In the genomic region with DNA sequence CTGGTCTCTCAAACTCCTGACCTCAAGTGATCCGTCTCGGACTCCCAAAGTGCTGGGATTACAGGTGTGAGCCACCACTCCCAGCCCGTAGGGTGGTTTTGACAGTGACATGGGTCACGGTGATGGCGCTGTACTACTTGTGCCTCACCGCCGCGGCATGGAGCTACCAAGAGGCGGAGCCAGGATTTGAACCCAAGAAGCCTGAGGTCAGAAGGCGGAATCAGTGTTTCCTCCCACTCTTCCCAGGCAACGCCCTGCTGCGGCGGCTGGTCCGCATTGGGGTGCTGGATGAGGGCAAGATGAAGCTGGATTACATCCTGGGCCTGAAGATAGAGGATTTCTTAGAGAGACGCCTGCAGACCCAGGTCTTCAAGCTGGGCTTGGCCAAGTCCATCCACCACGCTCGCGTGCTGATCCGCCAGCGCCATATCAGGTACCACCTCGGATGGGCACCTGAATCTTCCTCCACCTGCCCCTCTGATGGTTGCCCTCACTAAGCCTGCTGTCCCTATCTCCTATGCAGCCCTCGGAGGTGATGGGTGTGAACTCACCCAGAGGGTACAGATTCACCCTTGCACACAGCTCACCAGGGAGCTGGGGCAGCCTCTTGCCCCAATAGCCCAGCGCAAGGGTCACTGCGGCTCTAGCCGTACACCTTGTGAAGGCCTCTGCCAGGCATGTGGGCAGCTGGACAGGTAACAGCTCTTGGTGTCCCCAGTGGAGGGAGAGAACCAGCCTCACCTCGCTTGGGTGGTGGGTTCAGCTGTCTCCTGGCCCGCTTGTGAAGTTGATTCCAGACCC, we compare ENCODE assay signal across 14 cellular contexts. TPM values are rescaled to one million over a fixed set of nuclear protein-coding genes. Genes with fewer than 3 reads are reported as not detected.
DNase-seq lines count a peak whose midpoint lies in the region; ATAC-seq and TF ChIP-seq lines count a peak whose summit lies in the region.
"Had no signal": no experiment of that assay in that cellular context is flagged by ENCODE, and none has a peak within 500 bp of the region (broad histone marks: within the 10 kb centered on the region; RNA-seq: fewer than 3 reads in every experiment).

No MANE protein-coding gene starts in this region.

- TF ChIP-seq POLR2A in right lobe of liver (IDR thresholded peaks at IDR 0.05) = no peak
- TF ChIP-seq POLR2A in stomach (IDR thresholded peaks at IDR 0.05) = no peak

- DNase-seq in activated naive CD4-positive, alpha-beta T cell treated with anti-CD3 and anti-CD28 coated beads for 36 hours = no peak
- DNase-seq in activated naive CD4-positive, alpha-beta T cell treated with anti-CD3 and anti-CD28 coated beads, Interleukin-2, amount 50 U/mL, for 16 hours = no peak
- DNase-seq in activated T-cell treated with anti-CD3 and anti-CD28 coated beads, Interleukin-2, amount 50 U/mL, for 72 hours = no peak
- DNase-seq in right lobe of liver = peak in 1 of 3 donors; percentile 40
- DNase-seq in stomach = no peak
- DNase-seq in NCI-H1105 (lab: John Stamatoyannopoulos, UW) = no peak
- no peak for DNase-seq in head of caudate nucleus
- no peak for DNase-seq in ecto neural progenitor cell (ENCODE audit: low spot score)
- DNase-seq: activated gamma-delta T cell; effector CD8-positive, alpha-beta T cell; NCI-H1930; stimulated activated CD4-positive, alpha-beta T cell treated with anti-CD3 and anti-CD28 coated beads, Interleukin-4, amount 100 ng/mL, for 4 hours had no signal

- WGBS in right lobe of liver (ENCODE audit: insufficient coverage, low coverage, low lambda C conversion rate, missing lambda C conversion rate) = 80% methylated on average over 1 of the region's 27 CpGs
- 83 to 89% (median 85%) methylated on average over 20 to 27 of the region's 27 CpGs for WGBS in stomach, 5 donors

- peaks cover 92% of the 10 kb centered on the region for H3K4me1 Mint-ChIP-seq in activated naive CD4-positive, alpha-beta T cell treated with anti-CD3 and anti-CD28 coated beads for 36 hours (ENCODE audit: low read depth)
- peaks cover 98% of the 10 kb centered on the region for H3K4me1 Mint-ChIP-seq in activated T-cell treated with anti-CD3 and anti-CD28 coated beads, Interleukin-2, amount 50 U/mL, for 72 hours (ENCODE audit: low read depth)

- H3K27ac Mint-ChIP-seq in activated naive CD4-positive, alpha-beta T cell treated with anti-CD3 and anti-CD28 coated beads for 36 hours = peak overlapping the region; percentile 85
- H3K27ac Mint-ChIP-seq in activated T-cell treated with anti-CD3 and anti-CD28 coated beads, Interleukin-2, amount 50 U/mL, for 72 hours = no peak overlapping the region

- H3K4me3 ChIP-seq in right lobe of liver (peak overlapping the region in 1 of 3 donors; percentile 18), stomach (peak overlapping the region in 2 of 4 donors; percentile 81 to 89)

- peaks cover 17 to 67% (median 36%) of the 10 kb centered on the region in 4 donors for H3K36me3 ChIP-seq in right lobe of liver
- peaks cover 59 to 76% (median 71%) of the 10 kb centered on the region in 4 donors for H3K36me3 ChIP-seq in stomach

- no peak for ATAC-seq in activated T-cell treated with anti-CD3 and anti-CD28 coated beads, Interleukin-2, amount 50 U/mL, for 72 hours (replicated peaks in 1 of 2)
- no peak for ATAC-seq in right lobe of liver
- ATAC-seq: pancreas, WTC11 had no signal

- no peak for TF ChIP-seq EP300 in stomach (IDR thresholded peaks at IDR 0.05)

- H3K4me1 ChIP-seq in right lobe of liver (peaks cover 0 to 95% (median 53%) of the 10 kb centered on the region in 4 donors), stomach (peaks cover 87 to 100% (median 100%) of the 10 kb centered on the region in 4 donors)

- H3K27ac ChIP-seq in right lobe of liver (peak overlapping the region in 2 of 3 donors; percentile 78 to 86), stomach (peak overlapping the region in 4 of 5 donors; percentile 52 to 94 (median 85))

- intact Hi-C loops in activated naive CD4-positive, alpha-beta T cell treated with anti-CD3 and anti-CD28 coated beads for 36 hours (cut with micrococcal nuclease) = loop anchor here (5.0 kb wide), 1 partner anchor 339 kb away; a partner anchor contains a TSS
- intact Hi-C loops in right lobe of liver (cut with DNase I) = no loop called here
- intact Hi-C loops in stomach (cut with DNase I; ENCODE audit: low total_unique reads) = no loop called here
- intact Hi-C loops in head of caudate nucleus (cut with DNase I) = no loop called here

- H3K9me3 Mint-ChIP-seq in activated naive CD4-positive, alpha-beta T cell treated with anti-CD3 and anti-CD28 coated beads for 36 hours = no peaks in the 10 kb centered on the region
- no peaks in the 10 kb centered on the region for H3K9me3 Mint-ChIP-seq in activated T-cell treated with anti-CD3 and anti-CD28 coated beads, Interleukin-2, amount 50 U/mL, for 72 hours
- H3K9me3 Mint-ChIP-seq: WTC11 had no signal

- no peaks in the 10 kb centered on the region for H3K27me3 Mint-ChIP-seq in activated naive CD4-positive, alpha-beta T cell treated with anti-CD3 and anti-CD28 coated beads for 36 hours (ENCODE audit: low read depth)
- no peaks in the 10 kb centered on the region for H3K27me3 Mint-ChIP-seq in activated T-cell treated with anti-CD3 and anti-CD28 coated beads, Interleukin-2, amount 50 U/mL, for 72 hours (ENCODE audit: low read depth)

- peak overlapping the region; percentile 29 for H3K4me3 Mint-ChIP-seq in activated naive CD4-positive, alpha-beta T cell treated with anti-CD3 and anti-CD28 coated beads for 36 hours
- peak overlapping the region; percentile 71 to 94 for H3K4me3 Mint-ChIP-seq in activated T-cell treated with anti-CD3 and anti-CD28 coated beads, Interleukin-2, amount 50 U/mL, for 72 hours

- no peak for TF ChIP-seq CTCF in right lobe of liver (IDR thresholded peaks at IDR 0.05)
- no peak for TF ChIP-seq CTCF in stomach (IDR thresholded peaks at IDR 0.05)

- CTCF ChIA-PET in activated naive CD4-positive, alpha-beta T cell treated with anti-CD3 and anti-CD28 coated beads for 36 hours (lab: Charles Lee) = interaction anchor here (1.6 to 1.7 kb wide), 2 partner anchors 39 to 60 kb away, joined by 5 to 7 read pairs; no protein-coding TSS in a partner anchor

- H3K27me3 ChIP-seq in right lobe of liver = no peaks in the 10 kb centered on the region
- no peaks in the 10 kb centered on the region for H3K27me3 ChIP-seq in stomach
- H3K27me3 ChIP-seq: pancreas had no signal

- peaks cover 88% of the 10 kb centered on the region for H3K36me3 Mint-ChIP-seq in activated naive CD4-positive, alpha-beta T cell treated with anti-CD3 and anti-CD28 coated beads for 36 hours (ENCODE audit: low read depth)
- H3K36me3 Mint-ChIP-seq in activated T-cell treated with anti-CD3 and anti-CD28 coated beads, Interleukin-2, amount 50 U/mL, for 72 hours (ENCODE audit: insufficient read depth in 2 of 2) = peaks cover 29 to 63% of the 10 kb centered on the region in 2 donors

- H3K9me3 ChIP-seq in right lobe of liver = no peaks in the 10 kb centered on the region
- H3K9me3 ChIP-seq in stomach = no peaks in the 10 kb centered on the region
- H3K9me3 ChIP-seq: pancreas had no signal

RNA-seq across cellular contexts. Expression of a gene that starts 5.6 kb away (rescaled TPM):
- 1,000 to 10,000 TPM; 1,883 to 1,912 TPM for total RNA-seq in activated naive CD4-positive, alpha-beta T cell treated with anti-CD3 and anti-CD28 coated beads for 36 hours
- 1,000 to 10,000 TPM; 1,618 to 1,817 TPM for total RNA-seq in activated T-cell treated with anti-CD3 and anti-CD28 coated beads, Interleukin-2, amount 50 U/mL, for 72 hours
- total RNA-seq in right lobe of liver (100 to 1,000 TPM; 399 to 706 (median 486) TPM), stomach (1,000 to 10,000 TPM in 4 of 5 donors, 100 to 1,000 TPM in 1; 634 to 2,012 (median 1,471) TPM)
- 1,000 to 10,000 TPM; 4,159 to 5,346 (median 4,356) TPM for polyA plus RNA-seq in stomach

RNA-seq across cellular contexts. Expression of a gene that starts 15.1 kb away (rescaled TPM):
- total RNA-seq in activated naive CD4-positive, alpha-beta T cell treated with anti-CD3 and anti-CD28 coated beads for 36 hours = 1 to 10 TPM; 8.0 to 8.5 TPM
- total RNA-seq in activated T-cell treated with anti-CD3 and anti-CD28 coated beads, Interleukin-2, amount 50 U/mL, for 72 hours = 10 to 100 TPM; 11.0 to 17.5 TPM
- 10 to 100 TPM; 11.8 to 31.9 (median 17.9) TPM for total RNA-seq in right lobe of liver
- total RNA-seq in stomach = 100 to 1,000 TPM in 1 of 5 donors, 10 to 100 TPM in 4; 25.5 to 147 (median 34.5) TPM
- polyA plus RNA-seq in stomach = 10 to 100 TPM; 35.3 to 54.1 (median 45.1) TPM

RNA-seq across cellular contexts. Expression of a gene that starts 16.6 kb away (rescaled TPM):
- total RNA-seq in activated naive CD4-positive, alpha-beta T cell treated with anti-CD3 and anti-CD28 coated beads for 36 hours = not detected
- total RNA-seq in activated T-cell treated with anti-CD3 and anti-CD28 coated beads, Interleukin-2, amount 50 U/mL, for 72 hours = 1 to 10 TPM in 1 of 2 donors, under 1 TPM in 1; 0.31 to 1.2 TPM
- total RNA-seq in right lobe of liver (1 to 10 TPM; 1.3 to 8.7 (median 6.2) TPM), stomach (10 to 100 TPM in 1 of 5 donors, 1 to 10 TPM in 2, under 1 TPM in 1, not detected in 1; 0.89 to 74.7 (median 2.4) TPM)
- 1 to 10 TPM; 1.7 to 3.0 (median 2.5) TPM for polyA plus RNA-seq in stomach
- total RNA-seq: WTC11 had no signal

RNA-seq across cellular contexts. Expression of a gene that starts 16.9 kb away (rescaled TPM):
- 10 to 100 TPM; 33.7 to 36.1 TPM for total RNA-seq in activated naive CD4-positive, alpha-beta T cell treated with anti-CD3 and anti-CD28 coated beads for 36 hours
- 10 to 100 TPM; 60.3 to 71.0 TPM for total RNA-seq in activated T-cell treated with anti-CD3 and anti-CD28 coated beads, Interleukin-2, amount 50 U/mL, for 72 hours
- 10 to 100 TPM; 26.6 to 57.7 (median 32.9) TPM for total RNA-seq in right lobe of liver
- total RNA-seq in stomach = 1,000 to 10,000 TPM in 1 of 5 donors, 100 to 1,000 TPM in 1, 10 to 100 TPM in 3; 22.0 to 1,215 (median 95.1) TPM
- 10 to 100 TPM; 14.1 to 20.6 (median 19.1) TPM for polyA plus RNA-seq in stomach

RNA-seq across cellular contexts. Expression of a gene that starts 33.3 kb away (rescaled TPM):
- total RNA-seq in activated naive CD4-positive, alpha-beta T cell treated with anti-CD3 and anti-CD28 coated beads for 36 hours = under 1 TPM in 1 of 2 experiments, not detected in 1; 0.24 TPM
- under 1 TPM; 0.24 to 0.63 TPM for total RNA-seq in activated T-cell treated with anti-CD3 and anti-CD28 coated beads, Interleukin-2, amount 50 U/mL, for 72 hours
- total RNA-seq in right lobe of liver (1 to 10 TPM in 3 of 6 experiments, under 1 TPM in 3; 0.18 to 2.4 (median 1.1) TPM), stomach (10 to 100 TPM; 28.0 to 99.5 (median 47.1) TPM)
- 10 to 100 TPM; 33.4 to 49.8 (median 39.3) TPM for polyA plus RNA-seq in stomach
